ENCODE assay signal across 14 cellular contexts in genomic region chr19:13121551-13122274, GRCh38. TPM values are rescaled to one million over a fixed set of nuclear protein-coding genes. Genes with fewer than 3 reads are reported as not detected.
DNase-seq lines count a peak whose midpoint lies in the region; FAIRE-seq and TF ChIP-seq lines count a peak whose summit lies in the region.
"Had no signal": no experiment of that assay in that cellular context is flagged by ENCODE, and none has a peak within 500 bp of the region (broad histone marks: within the 10 kb centered on the region; RNA-seq: fewer than 3 reads in every experiment).

No MANE protein-coding gene starts in this region.

- no peaks in the 10 kb centered on the region for H3K36me3 Mint-ChIP-seq in activated naive CD4-positive, alpha-beta T cell treated with anti-CD3 and anti-CD28 coated beads, Interleukin-2, amount 50 U/mL, for 24 hours
- H3K36me3 Mint-ChIP-seq in activated CD4-positive, alpha-beta memory T cell treated with anti-CD3 and anti-CD28 coated beads, Interleukin-2, amount 10 ng/mL, durations not matched to agents 7 days and 5 days (ENCODE audit: low read depth) = peaks cover 12% of the 10 kb centered on the region

- peaks cover 0 to 3% of the 10 kb centered on the region in 2 donors for H3K36me3 ChIP-seq in kidney (ENCODE audit: control insufficient read depth in 1 of 2, insufficient read depth in 2 of 2, low read length in 2 of 2)
- H3K36me3 ChIP-seq: uterus had no signal

- H3K4me3 ChIP-seq in kidney (ENCODE audit: low read length in 2 of 2) = no peak overlapping the region
- H3K4me3 ChIP-seq: uterus had no signal

- intact Hi-C loops in kidney (cut with DNase I) = no loop called here

- CTCF ChIA-PET in activated CD4-positive, alpha-beta memory T cell treated with anti-CD3 and anti-CD28 coated beads, Interleukin-2, amount 10 ng/mL, durations not matched to agents 7 days and 5 days (lab: Charles Lee) = no interaction called here

- peaks cover 8 to 27% of the 10 kb centered on the region in 2 donors for H3K4me1 ChIP-seq in kidney (ENCODE audit: control insufficient read depth in 1 of 2, insufficient read depth in 1 of 2, low read depth in 1 of 2, low read length in 2 of 2)

- no peak overlapping the region for H3K4me3 Mint-ChIP-seq in activated naive CD4-positive, alpha-beta T cell treated with anti-CD3 and anti-CD28 coated beads, Interleukin-2, amount 50 U/mL, for 24 hours
- H3K4me3 Mint-ChIP-seq in activated CD4-positive, alpha-beta memory T cell treated with anti-CD3 and anti-CD28 coated beads, Interleukin-2, amount 10 ng/mL, durations not matched to agents 7 days and 5 days = no peak overlapping the region

- POLR2A ChIA-PET in activated CD4-positive, alpha-beta memory T cell treated with anti-CD3 and anti-CD28 coated beads, Interleukin-2, amount 10 ng/mL, durations not matched to agents 7 days and 5 days (lab: Charles Lee) = interaction anchor here (2.1 to 5.0 kb wide), 3 partner anchors 11 to 46 kb away, joined by 5 to 65 read pairs (median 30); partner anchors contain the start of genes IER2 and STX10

- no peaks in the 10 kb centered on the region for H3K27me3 Mint-ChIP-seq in activated naive CD4-positive, alpha-beta T cell treated with anti-CD3 and anti-CD28 coated beads, Interleukin-2, amount 50 U/mL, for 24 hours
- H3K27me3 Mint-ChIP-seq in activated CD4-positive, alpha-beta memory T cell treated with anti-CD3 and anti-CD28 coated beads, Interleukin-2, amount 10 ng/mL, durations not matched to agents 7 days and 5 days = no peaks in the 10 kb centered on the region

- H3K27ac Mint-ChIP-seq in activated naive CD4-positive, alpha-beta T cell treated with anti-CD3 and anti-CD28 coated beads, Interleukin-2, amount 50 U/mL, for 24 hours = peak overlapping the region; percentile 68
- H3K27ac Mint-ChIP-seq in activated CD4-positive, alpha-beta memory T cell treated with anti-CD3 and anti-CD28 coated beads, Interleukin-2, amount 10 ng/mL, durations not matched to agents 7 days and 5 days = peak overlapping the region; percentile 17

- no peak overlapping the region for H3K9ac ChIP-seq in kidney (ENCODE audit: low read length in 2 of 2)

- no peak for DNase-seq in activated naive CD4-positive, alpha-beta T cell treated with anti-CD3 and anti-CD28 coated beads, Interleukin-2, amount 50 U/mL, for 16 hours
- no peak for DNase-seq in activated CD4-positive, alpha-beta memory T cell treated with anti-CD3 and anti-CD28 coated beads, Interleukin-2, amount 10 ng/mL, durations not matched to agents 7 days and 5 days
- DNase-seq in kidney tubule cell (ENCODE audit: low spot score) (peak; percentile 41), superior temporal gyrus (ENCODE audit: extremely low spot score) (peak; percentile 4), kidney (no peak), NCI-H2196 (lab: John Stamatoyannopoulos, UW; ENCODE audit: unreplicated experiment) (no peak), caudate nucleus (lab: John Stamatoyannopoulos, UW) (no peak)
- DNase-seq: DMS153; effector memory CD4-positive, alpha-beta T cell; left colon; NCI-H345; uterus had no signal

- no peaks in the 10 kb centered on the region for H3K9me3 Mint-ChIP-seq in activated naive CD4-positive, alpha-beta T cell treated with anti-CD3 and anti-CD28 coated beads, Interleukin-2, amount 50 U/mL, for 24 hours
- no peaks in the 10 kb centered on the region for H3K9me3 Mint-ChIP-seq in activated CD4-positive, alpha-beta memory T cell treated with anti-CD3 and anti-CD28 coated beads, Interleukin-2, amount 10 ng/mL, durations not matched to agents 7 days and 5 days

- no peak for TF ChIP-seq CTCF in kidney (IDR thresholded peaks at IDR 0.05; ENCODE audit: borderline replicate concordance, extremely low read depth, insufficient read depth)

- no peaks in the 10 kb centered on the region for H3K9me3 ChIP-seq in kidney (ENCODE audit: control insufficient read depth in 1 of 2, low read length in 2 of 2)
- H3K9me3 ChIP-seq: neutrophil, uterus had no signal

- no peak overlapping the region for H3K27ac ChIP-seq in kidney (ENCODE audit: low read depth in 2 of 2, low read length in 2 of 2)
- no peak overlapping the region for H3K27ac ChIP-seq in caudate nucleus (ENCODE audit: low read depth, low read length)
- H3K27ac ChIP-seq: neutrophil, uterus had no signal

- H3K4me1 Mint-ChIP-seq in activated naive CD4-positive, alpha-beta T cell treated with anti-CD3 and anti-CD28 coated beads, Interleukin-2, amount 50 U/mL, for 24 hours = peaks cover 49% of the 10 kb centered on the region
- H3K4me1 Mint-ChIP-seq in activated CD4-positive, alpha-beta memory T cell treated with anti-CD3 and anti-CD28 coated beads, Interleukin-2, amount 10 ng/mL, durations not matched to agents 7 days and 5 days = peaks cover 46% of the 10 kb centered on the region

- FAIRE-seq in kidney (lab: Jason Lieb, UNC) = no peak

RNA-seq across cellular contexts. Expression of gene NACC1, which starts 3.6 kb away (rescaled TPM):
- 10 to 100 TPM; 74.5 to 82.2 TPM for total RNA-seq in activated CD4-positive, alpha-beta memory T cell treated with anti-CD3 and anti-CD28 coated beads, Interleukin-2, amount 10 ng/mL, durations not matched to agents 7 days and 5 days
- total RNA-seq in kidney = 46.1 TPM
- polyA plus RNA-seq in kidney (ENCODE audit: insufficient read depth, low read depth, low replicate concordance) = 16.7 TPM

RNA-seq across cellular contexts. Expression of gene TRMT1, which starts 5.2 kb away (rescaled TPM):
- 10 to 100 TPM; 29.4 to 29.7 TPM for total RNA-seq in activated CD4-positive, alpha-beta memory T cell treated with anti-CD3 and anti-CD28 coated beads, Interleukin-2, amount 10 ng/mL, durations not matched to agents 7 days and 5 days
- 40.0 TPM for total RNA-seq in kidney
- polyA plus RNA-seq in kidney (ENCODE audit: insufficient read depth, low read depth, low replicate concordance) = 22.7 TPM

RNA-seq across cellular contexts. Expression of gene LYL1, which starts 19.1 kb away (rescaled TPM):
- 1 to 10 TPM; 5.7 to 6.2 TPM for total RNA-seq in activated CD4-positive, alpha-beta memory T cell treated with anti-CD3 and anti-CD28 coated beads, Interleukin-2, amount 10 ng/mL, durations not matched to agents 7 days and 5 days
- 13.8 TPM for total RNA-seq in kidney
- 8.5 TPM for polyA plus RNA-seq in kidney (ENCODE audit: insufficient read depth, low read depth, low replicate concordance)

RNA-seq across cellular contexts. Expression of gene STX10, which starts 28.5 kb away (rescaled TPM):
- total RNA-seq in activated CD4-positive, alpha-beta memory T cell treated with anti-CD3 and anti-CD28 coated beads, Interleukin-2, amount 10 ng/mL, durations not matched to agents 7 days and 5 days = 10 to 100 TPM; 69.0 to 72.2 TPM
- 39.5 TPM for total RNA-seq in kidney
- 52.9 TPM for polyA plus RNA-seq in kidney (ENCODE audit: insufficient read depth, low read depth, low replicate concordance)

RNA-seq across cellular contexts. Expression of gene IER2, which starts 28.5 kb away (rescaled TPM):
- total RNA-seq in activated CD4-positive, alpha-beta memory T cell treated with anti-CD3 and anti-CD28 coated beads, Interleukin-2, amount 10 ng/mL, durations not matched to agents 7 days and 5 days = 100 to 1,000 TPM; 231 to 234 TPM
- total RNA-seq in kidney = 73.9 TPM
- polyA plus RNA-seq in kidney (ENCODE audit: insufficient read depth, low read depth, low replicate concordance) = 96.7 TPM

Comparison
In these comparisons a context has a peak if more than half of its experiments do, and no peak if none do; other contexts are left out.
1. DNase-seq: peak in kidney tubule cell (single experiment) and superior temporal gyrus (single experiment); none in activated naive CD4-positive, alpha-beta T cell treated with anti-CD3 and anti-CD28 coated beads, Interleukin-2, amount 50 U/mL, for 16 hours (single experiment), activated CD4-positive, alpha-beta memory T cell treated with anti-CD3 and anti-CD28 coated beads, Interleukin-2, amount 10 ng/mL, durations not matched to agents 7 days and 5 days (single experiment), kidney (single experiment), NCI-H2196 (single experiment) and caudate nucleus (0 of 61).